Comparison of ENCODE assay signal across 9 cellular contexts in the genomic region with DNA sequence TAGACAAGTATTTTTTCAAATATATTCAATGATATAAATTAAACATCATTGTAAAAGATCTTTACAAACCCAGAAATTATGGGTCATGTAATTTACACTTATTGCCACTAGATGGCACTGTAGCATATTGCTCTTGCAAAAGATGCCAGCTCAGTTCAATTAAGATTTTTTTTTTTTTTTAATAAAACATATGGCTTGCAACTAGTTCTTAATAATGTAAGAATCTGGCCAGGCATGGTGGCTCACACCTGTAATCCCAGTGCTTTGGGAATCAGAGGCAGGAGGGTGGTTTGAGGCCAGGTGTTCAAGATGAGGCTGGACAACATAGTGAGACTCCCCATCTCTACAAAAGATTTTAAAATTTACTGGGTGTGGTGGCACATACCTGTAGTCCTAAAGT. TPM values are rescaled to one million over a fixed set of nuclear protein-coding genes. Genes with fewer than 3 reads are reported as not detected.
DNase-seq lines count a peak whose midpoint lies in the region; ATAC-seq, FAIRE-seq and TF ChIP-seq lines count a peak whose summit lies in the region.
"Had no signal": no experiment of that assay in that cellular context is flagged by ENCODE, and none has a peak within 500 bp of the region (broad histone marks: within the 10 kb centered on the region; RNA-seq: fewer than 3 reads in every experiment).

No MANE protein-coding gene starts in this region.

- H3K9me3 ChIP-seq in A549: no peaks in the 10 kb centered on the region
- H3K9me3 ChIP-seq in naive thymus-derived CD4-positive, alpha-beta T cell (ENCODE audit: control insufficient read depth in 2 of 3, low read length in 3 of 3): no peaks in the 10 kb centered on the region

- no peak for FAIRE-seq in A549 (lab: Jason Lieb, UNC)
- FAIRE-seq in colon (lab: Jason Lieb, UNC): peak; percentile 31

- TF ChIP-seq EP300 in A549 (IDR thresholded peaks at IDR 0.05): no peak

- H3K4me3 Mint-ChIP-seq in naive thymus-derived CD4-positive, alpha-beta T cell: no peak overlapping the region
- H3K4me3 Mint-ChIP-seq in activated T-helper 17 cell treated with anti-CD3 and anti-CD28 coated beads, Interleukin-2, amount 50 U/mL, for 72 hours: no peak overlapping the region
- H3K4me3 Mint-ChIP-seq: central memory CD8-positive, alpha-beta T cell had no signal

- H3K27ac ChIP-seq in A549: no peak overlapping the region
- no peak overlapping the region for H3K27ac ChIP-seq in naive thymus-derived CD4-positive, alpha-beta T cell (ENCODE audit: low read depth, low read length)

- POLR2A ChIA-PET in A549 (lab: Yijun Ruan, JAX): interaction anchor here (0.6 to 1.0 kb wide), 2 partner anchors 231 to 439 kb away, joined by 3 read pairs; no protein-coding TSS in a partner anchor
- POLR2A ChIA-PET in naive thymus-derived CD4-positive, alpha-beta T cell (lab: Charles Lee): interaction anchor here (0.8 kb wide), 1 partner anchor 194 kb away, joined by 3 read pairs; no protein-coding TSS in a partner anchor

- TF ChIP-seq POLR2A in A549 (IDR thresholded peaks at IDR 0.05; ENCODE audit: low read length): no peak

- peaks cover 0 to 11% (median 0%) of the 10 kb centered on the region in 7 donors for H3K4me1 Mint-ChIP-seq in naive thymus-derived CD4-positive, alpha-beta T cell
- peaks cover 11% of the 10 kb centered on the region for H3K4me1 Mint-ChIP-seq in activated T-helper 17 cell treated with anti-CD3 and anti-CD28 coated beads, Interleukin-2, amount 50 U/mL, for 72 hours

- peaks cover 0 to under 1% (median 0%) of the 10 kb centered on the region in 11 donors for H3K9me3 Mint-ChIP-seq in naive thymus-derived CD4-positive, alpha-beta T cell
- peaks cover 3% of the 10 kb centered on the region for H3K9me3 Mint-ChIP-seq in activated T-helper 17 cell treated with anti-CD3 and anti-CD28 coated beads, Interleukin-2, amount 50 U/mL, for 72 hours
- H3K9me3 Mint-ChIP-seq: central memory CD8-positive, alpha-beta T cell had no signal

- H3K27me3 Mint-ChIP-seq in naive thymus-derived CD4-positive, alpha-beta T cell: peaks cover 0 to 7% (median 0%) of the 10 kb centered on the region in 5 donors
- peaks cover 13% of the 10 kb centered on the region for H3K27me3 Mint-ChIP-seq in activated T-helper 17 cell treated with anti-CD3 and anti-CD28 coated beads, Interleukin-2, amount 50 U/mL, for 72 hours

- H3K4me2 ChIP-seq in A549: no peak overlapping the region

- CTCF ChIA-PET in A549 (lab: Yijun Ruan, JAX): interaction anchor here (0.6 to 4.6 kb wide), 30 partner anchors 8 to 1182 kb away, joined by 3 to 107 read pairs (median 4); a partner anchor contains a TSS
- CTCF ChIA-PET in naive thymus-derived CD4-positive, alpha-beta T cell (lab: Charles Lee): interaction anchor here (0.5 to 3.7 kb wide), 10 partner anchors 49 to 1386 kb away, joined by 3 to 78 read pairs (median 4); no protein-coding TSS in a partner anchor

- H3K4me3 ChIP-seq in A549 (no peak overlapping the region), GM12864 (ENCODE audit: low read depth, low read length) (no peak overlapping the region)
- H3K4me3 ChIP-seq in naive thymus-derived CD4-positive, alpha-beta T cell (ENCODE audit: low read length): no peak overlapping the region

- intact Hi-C loops in naive thymus-derived CD4-positive, alpha-beta T cell (cut with micrococcal nuclease): loop anchor here (1.0 to 5.0 kb wide), 5 partner anchors 50 to 439 kb away; a partner anchor contains a TSS

- peak; percentile 86 for TF ChIP-seq CTCF in A549 (IDR thresholded peaks at IDR 0.05)
- peak; percentile 50 for TF ChIP-seq CTCF in GM12864 (IDR thresholded peaks at IDR 0.05; ENCODE audit: low read depth, low read length, missing control alignments)

- peaks cover 0 to 1% (median 0%) of the 10 kb centered on the region in 5 donors for H3K36me3 Mint-ChIP-seq in naive thymus-derived CD4-positive, alpha-beta T cell
- no peaks in the 10 kb centered on the region for H3K36me3 Mint-ChIP-seq in activated T-helper 17 cell treated with anti-CD3 and anti-CD28 coated beads, Interleukin-2, amount 50 U/mL, for 72 hours (ENCODE audit: low read depth)

- peak in 1 of 2 experiments; percentile 36 for DNase-seq in A549 (ENCODE audit: low read depth in 1 of 2, low spot score in 1 of 2)
- DNase-seq in GM12864 (ENCODE audit: low read depth): no peak
- DNase-seq in NCI-H446 treated with DMSO at 0.1 percent for 48 hours (lab: John Stamatoyannopoulos, UW): peak; percentile 41
- peak in 6 of 9 donors; percentile 11 to 50 (median 41) for DNase-seq in naive thymus-derived CD4-positive, alpha-beta T cell
- DNase-seq in NCI-H187 treated with DMSO at 0.1 percent for 48 hours (lab: John Stamatoyannopoulos, UW): no peak

- peaks cover 12% of the 10 kb centered on the region for H3K4me1 ChIP-seq in A549
- H3K4me1 ChIP-seq in naive thymus-derived CD4-positive, alpha-beta T cell (ENCODE audit: control insufficient read depth in 2 of 2, insufficient read depth in 2 of 2, low read length in 2 of 2): no peaks in the 10 kb centered on the region

- peak; percentile 81 to 86 for TF ChIP-seq RAD21 in A549 (conservative IDR thresholded peaks at IDR 0.05 in 1 of 2, IDR thresholded peaks at IDR 0.05 in 1 of 2)

- ATAC-seq in A549 (no peak), HG02973 (IDR thresholded peaks at IDR 0.05; ENCODE audit: unreplicated experiment) (no peak)
- ATAC-seq in naive thymus-derived CD4-positive, alpha-beta T cell: peak; percentile 54
- ATAC-seq in activated T-helper 17 cell treated with anti-CD3 and anti-CD28 coated beads, Interleukin-2, amount 50 U/mL, for 72 hours (replicated peaks): no peak

- H3K36me3 ChIP-seq in naive thymus-derived CD4-positive, alpha-beta T cell (ENCODE audit: control insufficient read depth in 2 of 3, insufficient read depth in 3 of 3, low read length in 3 of 3): no peaks in the 10 kb centered on the region

- H3K27ac Mint-ChIP-seq in naive thymus-derived CD4-positive, alpha-beta T cell: no peak overlapping the region
- no peak overlapping the region for H3K27ac Mint-ChIP-seq in activated T-helper 17 cell treated with anti-CD3 and anti-CD28 coated beads, Interleukin-2, amount 50 U/mL, for 72 hours

- H3K27me3 ChIP-seq in naive thymus-derived CD4-positive, alpha-beta T cell (ENCODE audit: control insufficient read depth in 2 of 2, insufficient read depth in 2 of 2, low read length in 2 of 2): no peaks in the 10 kb centered on the region

TF ChIP-seq in A549, 52 proteins besides CTCF, POLR2A, EP300 and RAD21:
- TF ChIP-seq, protein P1, sequence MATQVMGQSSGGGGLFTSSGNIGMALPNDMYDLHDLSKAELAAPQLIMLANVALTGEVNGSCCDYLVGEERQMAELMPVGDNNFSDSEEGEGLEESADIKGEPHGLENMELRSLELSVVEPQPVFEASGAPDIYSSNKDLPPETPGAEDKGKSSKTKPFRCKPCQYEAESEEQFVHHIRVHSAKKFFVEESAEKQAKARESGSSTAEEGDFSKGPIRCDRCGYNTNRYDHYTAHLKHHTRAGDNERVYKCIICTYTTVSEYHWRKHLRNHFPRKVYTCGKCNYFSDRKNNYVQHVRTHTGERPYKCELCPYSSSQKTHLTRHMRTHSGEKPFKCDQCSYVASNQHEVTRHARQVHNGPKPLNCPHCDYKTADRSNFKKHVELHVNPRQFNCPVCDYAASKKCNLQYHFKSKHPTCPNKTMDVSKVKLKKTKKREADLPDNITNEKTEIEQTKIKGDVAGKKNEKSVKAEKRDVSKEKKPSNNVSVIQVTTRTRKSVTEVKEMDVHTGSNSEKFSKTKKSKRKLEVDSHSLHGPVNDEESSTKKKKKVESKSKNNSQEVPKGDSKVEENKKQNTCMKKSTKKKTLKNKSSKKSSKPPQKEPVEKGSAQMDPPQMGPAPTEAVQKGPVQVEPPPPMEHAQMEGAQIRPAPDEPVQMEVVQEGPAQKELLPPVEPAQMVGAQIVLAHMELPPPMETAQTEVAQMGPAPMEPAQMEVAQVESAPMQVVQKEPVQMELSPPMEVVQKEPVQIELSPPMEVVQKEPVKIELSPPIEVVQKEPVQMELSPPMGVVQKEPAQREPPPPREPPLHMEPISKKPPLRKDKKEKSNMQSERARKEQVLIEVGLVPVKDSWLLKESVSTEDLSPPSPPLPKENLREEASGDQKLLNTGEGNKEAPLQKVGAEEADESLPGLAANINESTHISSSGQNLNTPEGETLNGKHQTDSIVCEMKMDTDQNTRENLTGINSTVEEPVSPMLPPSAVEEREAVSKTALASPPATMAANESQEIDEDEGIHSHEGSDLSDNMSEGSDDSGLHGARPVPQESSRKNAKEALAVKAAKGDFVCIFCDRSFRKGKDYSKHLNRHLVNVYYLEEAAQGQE (IDR thresholded peaks at IDR 0.05): no peak
- TF ChIP-seq HOXB5 (CRISPR knock-in tag; IDR thresholded peaks at IDR 0.05): no peak
- peak; percentile 27 for TF ChIP-seq MAFK (IDR thresholded peaks at IDR 0.05; ENCODE audit: partially characterized antibody)
- peak; percentile 79 for TF ChIP-seq SMC3 (IDR thresholded peaks at IDR 0.05)
- TF ChIP-seq CEBPB (IDR thresholded peaks at IDR 0.05): 0 out of 4 replicates have a peak, but pooled peaks of 1 of the 2 experiments have one; percentile 3
- TF ChIP-seq, protein P2, sequence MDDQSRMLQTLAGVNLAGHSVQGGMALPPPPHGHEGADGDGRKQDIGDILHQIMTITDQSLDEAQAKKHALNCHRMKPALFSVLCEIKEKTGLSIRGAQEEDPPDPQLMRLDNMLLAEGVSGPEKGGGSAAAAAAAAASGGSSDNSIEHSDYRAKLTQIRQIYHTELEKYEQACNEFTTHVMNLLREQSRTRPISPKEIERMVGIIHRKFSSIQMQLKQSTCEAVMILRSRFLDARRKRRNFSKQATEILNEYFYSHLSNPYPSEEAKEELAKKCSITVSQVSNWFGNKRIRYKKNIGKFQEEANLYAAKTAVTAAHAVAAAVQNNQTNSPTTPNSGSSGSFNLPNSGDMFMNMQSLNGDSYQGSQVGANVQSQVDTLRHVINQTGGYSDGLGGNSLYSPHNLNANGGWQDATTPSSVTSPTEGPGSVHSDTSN (IDR thresholded peaks at IDR 0.05): no peak

RNA-seq across cellular contexts. Expression of a gene that starts 49.4 kb away (rescaled TPM):
- polyA plus RNA-seq in A549 (2011; rRNA removed) (48.4 and 57.8 TPM in 2 replicates), A549 (2017; fragmentation: RNase III; extraction: RNeasy Plus Mini Kit Qiagen cat#74134 plus additional on column Dnase treatment) (27.4 to 29.3 TPM (median 28.0 TPM) in 3 replicates)
- polyA plus RNA-seq in A549 (2012; cell fraction: cytosol; rRNA removed): 12.7 and 15.5 TPM in 2 replicates
- 10.3 and 11.8 TPM in 2 replicates for polyA plus RNA-seq in A549 (2012; cell fraction: nucleus; rRNA removed)
- 30.8 and 32.2 TPM in 2 replicates for polyA minus RNA-seq in A549 (2011; rRNA and poly(A)+ RNA removed)
- 10 to 100 TPM; 13.0 to 23.4 (median 17.6) TPM for total RNA-seq in naive thymus-derived CD4-positive, alpha-beta T cell
- polyA plus RNA-seq in naive thymus-derived CD4-positive, alpha-beta T cell: 10 to 100 TPM in 1 of 2 donors, 1 to 10 TPM in 1; 10.0 to 12.3 TPM
- 10 to 100 TPM; 27.1 to 32.6 TPM for total RNA-seq in activated T-helper 17 cell treated with anti-CD3 and anti-CD28 coated beads, Interleukin-2, amount 50 U/mL, for 72 hours

Comparison
In these comparisons a context has a peak if more than half of its experiments do, and no peak if none do; other contexts are left out.
1. DNase-seq: peak in NCI-H446 treated with DMSO at 0.1 percent for 48 hours (single experiment) and naive thymus-derived CD4-positive, alpha-beta T cell (6 of 9); none in GM12864 (single experiment) and NCI-H187 treated with DMSO at 0.1 percent for 48 hours (single experiment).